ENCODE assay signal across 9 cellular contexts in the genomic region with DNA sequence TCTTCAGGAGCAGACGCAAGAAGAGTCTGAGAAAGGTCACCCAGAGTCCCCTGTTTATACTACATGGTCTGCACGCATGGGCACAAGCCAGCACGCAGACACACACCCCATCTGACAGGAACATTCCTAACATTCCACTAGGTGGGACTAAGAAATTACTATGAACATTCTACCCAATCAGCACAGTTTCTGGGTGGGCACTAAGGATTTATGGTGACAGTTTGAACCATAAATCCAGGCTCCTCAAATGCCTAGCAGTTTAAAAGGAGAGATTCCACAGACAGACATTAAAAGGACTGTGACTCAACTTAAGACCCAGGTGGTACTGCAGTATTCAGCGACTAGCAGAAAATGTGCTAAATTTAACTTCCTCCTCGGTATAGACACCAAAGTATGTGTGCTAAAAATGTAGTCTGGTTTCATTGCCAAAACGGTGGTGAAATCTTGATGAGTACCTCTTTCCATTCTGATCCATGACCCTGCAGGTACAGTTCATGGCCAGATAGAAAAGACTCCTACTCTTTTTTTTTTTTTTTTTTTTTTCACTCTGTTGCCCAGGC. TPM values are rescaled to one million over a fixed set of nuclear protein-coding genes. Genes with fewer than 3 reads are reported as not detected.
DNase-seq lines count a peak whose midpoint lies in the region; ATAC-seq and TF ChIP-seq lines count a peak whose summit lies in the region.
"Had no signal": no experiment of that assay in that cellular context is flagged by ENCODE, and none has a peak within 500 bp of the region (broad histone marks: within the 10 kb centered on the region; RNA-seq: fewer than 3 reads in every experiment).

No MANE protein-coding gene starts in this region.

- no peaks in the 10 kb centered on the region for H3K27me3 ChIP-seq in hepatocyte
- H3K27me3 ChIP-seq in thoracic aorta (replicated peaks; ENCODE audit: insufficient read depth), result no peaks in the 10 kb centered on the region

- H3K27ac ChIP-seq in hepatocyte (peak overlapping the region; percentile 95), thoracic aorta (peak overlapping the region; percentile 62 to 87)

- ATAC-seq in HG02759 (IDR thresholded peaks at IDR 0.05; ENCODE audit: unreplicated experiment) (peak; percentile 50), SK-N-SH treated with all-trans-retinoic acid at 6 μM for 48 hours (peak; percentile 94), thoracic aorta (ENCODE audit: insufficient number of reproducible peaks, low FRiP score, low read depth) (peak; percentile 93), HG03571 (IDR thresholded peaks at IDR 0.05; ENCODE audit: unreplicated experiment) (no peak), HG03565 (IDR thresholded peaks at IDR 0.05; ENCODE audit: unreplicated experiment) (no peak)

- TF ChIP-seq CTCF in hepatocyte (IDR thresholded peaks at IDR 0.05; ENCODE audit: poor library complexity) (no peak), thoracic aorta (IDR thresholded peaks at IDR 0.05) (no peak)

- peak overlapping the region; percentile 36 for H3K4me2 ChIP-seq in hepatocyte

- no peak overlapping the region for H3K4me3 ChIP-seq in hepatocyte
- H3K4me3 ChIP-seq in thoracic aorta, result no peak overlapping the region

- WGBS in hepatocyte (ENCODE audit: low lambda C conversion rate, missing lambda C conversion rate), result 18% methylated on average over 6 of the region's 6 CpGs

- no peak overlapping the region for H2AFZ ChIP-seq in hepatocyte

- no peaks in the 10 kb centered on the region for H3K79me2 ChIP-seq in hepatocyte

- DNase-seq in hepatocyte (ENCODE audit: low spot score) (peak; percentile 90), thoracic aorta (ENCODE audit: low spot score) (no peak), NCI-H748 treated with DMSO at 0.1 percent for 48 hours (lab: John Stamatoyannopoulos, UW) (no peak), KG1 (lab: John Stamatoyannopoulos, UW) (no peak)
- DNase-seq: substantia nigra had no signal

- H3K9me2 ChIP-seq in hepatocyte (replicated peaks; ENCODE audit: insufficient read depth), result no peaks in the 10 kb centered on the region

- no peaks in the 10 kb centered on the region for H4K20me1 ChIP-seq in hepatocyte (ENCODE audit: insufficient read depth, poor library complexity, severe bottlenecking)

- no peaks in the 10 kb centered on the region for H3K36me3 ChIP-seq in hepatocyte (replicated peaks; ENCODE audit: insufficient read depth, low read depth)
- peaks cover 23% of the 10 kb centered on the region for H3K36me3 ChIP-seq in thoracic aorta

- peaks cover 12% of the 10 kb centered on the region for H3K4me1 ChIP-seq in hepatocyte (ENCODE audit: insufficient read depth)
- H3K4me1 ChIP-seq in thoracic aorta (ENCODE audit: control insufficient read depth in 1 of 2, low read depth in 2 of 2), result peaks cover 18 to 21% of the 10 kb centered on the region in 2 donors

- H3K9me3 ChIP-seq in hepatocyte (ENCODE audit: low read depth) (peaks cover 3% of the 10 kb centered on the region), thoracic aorta (no peaks in the 10 kb centered on the region)

TF ChIP-seq in SK-N-SH treated with all-trans-retinoic acid at 6 μM for 48 hours, 23 proteins besides CTCF, POLR2A, EP300 and RAD21:
- TF ChIP-seq RARB (CRISPR knock-in tag; IDR thresholded peaks at IDR 0.05) (no peak), OSR1 (CRISPR knock-in tag; IDR thresholded peaks at IDR 0.05) (no peak), GLIS3 (CRISPR knock-in tag; IDR thresholded peaks at IDR 0.05) (no peak), ZFP30 (CRISPR knock-in tag; IDR thresholded peaks at IDR 0.05) (no peak), ISL1 (CRISPR knock-in tag; IDR thresholded peaks at IDR 0.05) (peak; percentile 63), TOX (CRISPR knock-in tag; IDR thresholded peaks at IDR 0.05; ENCODE audit: borderline replicate concordance) (no peak), BACH2 (CRISPR knock-in tag; IDR thresholded peaks at IDR 0.05; ENCODE audit: borderline replicate concordance) (no peak), ZC3H10 (CRISPR knock-in tag; IDR thresholded peaks at IDR 0.05) (no peak)
- TF ChIP-seq, protein P1, sequence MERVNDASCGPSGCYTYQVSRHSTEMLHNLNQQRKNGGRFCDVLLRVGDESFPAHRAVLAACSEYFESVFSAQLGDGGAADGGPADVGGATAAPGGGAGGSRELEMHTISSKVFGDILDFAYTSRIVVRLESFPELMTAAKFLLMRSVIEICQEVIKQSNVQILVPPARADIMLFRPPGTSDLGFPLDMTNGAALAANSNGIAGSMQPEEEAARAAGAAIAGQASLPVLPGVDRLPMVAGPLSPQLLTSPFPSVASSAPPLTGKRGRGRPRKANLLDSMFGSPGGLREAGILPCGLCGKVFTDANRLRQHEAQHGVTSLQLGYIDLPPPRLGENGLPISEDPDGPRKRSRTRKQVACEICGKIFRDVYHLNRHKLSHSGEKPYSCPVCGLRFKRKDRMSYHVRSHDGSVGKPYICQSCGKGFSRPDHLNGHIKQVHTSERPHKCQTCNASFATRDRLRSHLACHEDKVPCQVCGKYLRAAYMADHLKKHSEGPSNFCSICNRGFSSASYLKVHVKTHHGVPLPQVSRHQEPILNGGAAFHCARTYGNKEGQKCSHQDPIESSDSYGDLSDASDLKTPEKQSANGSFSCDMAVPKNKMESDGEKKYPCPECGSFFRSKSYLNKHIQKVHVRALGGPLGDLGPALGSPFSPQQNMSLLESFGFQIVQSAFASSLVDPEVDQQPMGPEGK (CRISPR knock-in tag; IDR thresholded peaks at IDR 0.05; ENCODE audit: borderline replicate concordance), result no peak
- TF ChIP-seq, protein P2, sequence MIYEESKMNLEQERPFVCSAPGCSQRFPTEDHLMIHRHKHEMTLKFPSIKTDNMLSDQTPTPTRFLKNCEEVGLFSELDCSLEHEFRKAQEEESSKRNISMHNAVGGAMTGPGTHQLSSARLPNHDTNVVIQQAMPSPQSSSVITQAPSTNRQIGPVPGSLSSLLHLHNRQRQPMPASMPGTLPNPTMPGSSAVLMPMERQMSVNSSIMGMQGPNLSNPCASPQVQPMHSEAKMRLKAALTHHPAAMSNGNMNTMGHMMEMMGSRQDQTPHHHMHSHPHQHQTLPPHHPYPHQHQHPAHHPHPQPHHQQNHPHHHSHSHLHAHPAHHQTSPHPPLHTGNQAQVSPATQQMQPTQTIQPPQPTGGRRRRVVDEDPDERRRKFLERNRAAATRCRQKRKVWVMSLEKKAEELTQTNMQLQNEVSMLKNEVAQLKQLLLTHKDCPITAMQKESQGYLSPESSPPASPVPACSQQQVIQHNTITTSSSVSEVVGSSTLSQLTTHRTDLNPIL (CRISPR knock-in tag; IDR thresholded peaks at IDR 0.05; ENCODE audit: low read depth), result peak; percentile 23; the same call in 1 of the 2 replicates
- TF ChIP-seq, protein P3, sequence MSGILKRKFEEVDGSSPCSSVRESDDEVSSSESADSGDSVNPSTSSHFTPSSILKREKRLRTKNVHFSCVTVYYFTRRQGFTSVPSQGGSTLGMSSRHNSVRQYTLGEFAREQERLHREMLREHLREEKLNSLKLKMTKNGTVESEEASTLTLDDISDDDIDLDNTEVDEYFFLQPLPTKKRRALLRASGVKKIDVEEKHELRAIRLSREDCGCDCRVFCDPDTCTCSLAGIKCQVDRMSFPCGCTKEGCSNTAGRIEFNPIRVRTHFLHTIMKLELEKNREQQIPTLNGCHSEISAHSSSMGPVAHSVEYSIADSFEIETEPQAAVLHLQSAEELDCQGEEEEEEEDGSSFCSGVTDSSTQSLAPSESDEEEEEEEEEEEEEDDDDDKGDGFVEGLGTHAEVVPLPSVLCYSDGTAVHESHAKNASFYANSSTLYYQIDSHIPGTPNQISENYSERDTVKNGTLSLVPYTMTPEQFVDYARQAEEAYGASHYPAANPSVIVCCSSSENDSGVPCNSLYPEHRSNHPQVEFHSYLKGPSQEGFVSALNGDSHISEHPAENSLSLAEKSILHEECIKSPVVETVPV (CRISPR knock-in tag; IDR thresholded peaks at IDR 0.05), result no peak
- TF ChIP-seq, protein P4, sequence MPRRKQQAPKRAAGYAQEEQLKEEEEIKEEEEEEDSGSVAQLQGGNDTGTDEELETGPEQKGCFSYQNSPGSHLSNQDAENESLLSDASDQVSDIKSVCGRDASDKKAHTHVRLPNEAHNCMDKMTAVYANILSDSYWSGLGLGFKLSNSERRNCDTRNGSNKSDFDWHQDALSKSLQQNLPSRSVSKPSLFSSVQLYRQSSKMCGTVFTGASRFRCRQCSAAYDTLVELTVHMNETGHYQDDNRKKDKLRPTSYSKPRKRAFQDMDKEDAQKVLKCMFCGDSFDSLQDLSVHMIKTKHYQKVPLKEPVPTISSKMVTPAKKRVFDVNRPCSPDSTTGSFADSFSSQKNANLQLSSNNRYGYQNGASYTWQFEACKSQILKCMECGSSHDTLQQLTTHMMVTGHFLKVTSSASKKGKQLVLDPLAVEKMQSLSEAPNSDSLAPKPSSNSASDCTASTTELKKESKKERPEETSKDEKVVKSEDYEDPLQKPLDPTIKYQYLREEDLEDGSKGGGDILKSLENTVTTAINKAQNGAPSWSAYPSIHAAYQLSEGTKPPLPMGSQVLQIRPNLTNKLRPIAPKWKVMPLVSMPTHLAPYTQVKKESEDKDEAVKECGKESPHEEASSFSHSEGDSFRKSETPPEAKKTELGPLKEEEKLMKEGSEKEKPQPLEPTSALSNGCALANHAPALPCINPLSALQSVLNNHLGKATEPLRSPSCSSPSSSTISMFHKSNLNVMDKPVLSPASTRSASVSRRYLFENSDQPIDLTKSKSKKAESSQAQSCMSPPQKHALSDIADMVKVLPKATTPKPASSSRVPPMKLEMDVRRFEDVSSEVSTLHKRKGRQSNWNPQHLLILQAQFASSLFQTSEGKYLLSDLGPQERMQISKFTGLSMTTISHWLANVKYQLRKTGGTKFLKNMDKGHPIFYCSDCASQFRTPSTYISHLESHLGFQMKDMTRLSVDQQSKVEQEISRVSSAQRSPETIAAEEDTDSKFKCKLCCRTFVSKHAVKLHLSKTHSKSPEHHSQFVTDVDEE (CRISPR knock-in tag; IDR thresholded peaks at IDR 0.05), result no peak
TF ChIP-seq in SK-N-SH treated with all-trans-retinoic acid at 6 μM for 48 hours: peak in this region for 2.

RNA-seq across cellular contexts. Expression of a gene that starts 16.2 kb away (rescaled TPM):
- total RNA-seq in hepatocyte, result 30.7 and 33.9 TPM in 2 replicates
- 43.3 and 49.8 TPM in 2 replicates for polyA plus RNA-seq in hepatocyte
- 10 to 100 TPM; 25.3 to 40.1 TPM for total RNA-seq in thoracic aorta

RNA-seq across cellular contexts. Expression of a gene that starts 25.3 kb away (rescaled TPM):
- total RNA-seq in hepatocyte (327 and 358 TPM in 2 replicates), thoracic aorta (100 to 1,000 TPM; 109 to 236 TPM)
- polyA plus RNA-seq in hepatocyte, result 441 and 463 TPM in 2 replicates

RNA-seq across cellular contexts. Expression of a gene that starts 29.8 kb away (rescaled TPM):
- total RNA-seq in hepatocyte (0.03 TPM in 1 of 2 replicates, not detected in the other), thoracic aorta (not detected)
- polyA plus RNA-seq in hepatocyte, result not detected in 2 replicates

Comparison
In these comparisons a context has a peak if more than half of its experiments do, and no peak if none do; other contexts are left out.
1. ATAC-seq: peak in HG02759 (single experiment), SK-N-SH treated with all-trans-retinoic acid at 6 μM for 48 hours (single experiment) and thoracic aorta (single experiment); none in HG03571 (single experiment) and HG03565 (single experiment).